In genomic region chr1:1037366-1038327, GRCh38 we compare ENCODE assay signal across 1 cellular context.
A peak's percentile ranks its signal among the peaks of the same experiment; 100 is the strongest.
TF ChIP-seq lines count a peak whose summit lies in the region.

No MANE protein-coding gene starts in this region.

TF ChIP-seq in HepG2, 621 proteins besides CTCF, POLR2A, EP300 and RAD21 (continued from another document and continues in another):
- TF ChIP-seq ZBTB44 (CRISPR knock-in tag; IDR thresholded peaks at IDR 0.05) = no peak
- TF ChIP-seq, protein P1, sequence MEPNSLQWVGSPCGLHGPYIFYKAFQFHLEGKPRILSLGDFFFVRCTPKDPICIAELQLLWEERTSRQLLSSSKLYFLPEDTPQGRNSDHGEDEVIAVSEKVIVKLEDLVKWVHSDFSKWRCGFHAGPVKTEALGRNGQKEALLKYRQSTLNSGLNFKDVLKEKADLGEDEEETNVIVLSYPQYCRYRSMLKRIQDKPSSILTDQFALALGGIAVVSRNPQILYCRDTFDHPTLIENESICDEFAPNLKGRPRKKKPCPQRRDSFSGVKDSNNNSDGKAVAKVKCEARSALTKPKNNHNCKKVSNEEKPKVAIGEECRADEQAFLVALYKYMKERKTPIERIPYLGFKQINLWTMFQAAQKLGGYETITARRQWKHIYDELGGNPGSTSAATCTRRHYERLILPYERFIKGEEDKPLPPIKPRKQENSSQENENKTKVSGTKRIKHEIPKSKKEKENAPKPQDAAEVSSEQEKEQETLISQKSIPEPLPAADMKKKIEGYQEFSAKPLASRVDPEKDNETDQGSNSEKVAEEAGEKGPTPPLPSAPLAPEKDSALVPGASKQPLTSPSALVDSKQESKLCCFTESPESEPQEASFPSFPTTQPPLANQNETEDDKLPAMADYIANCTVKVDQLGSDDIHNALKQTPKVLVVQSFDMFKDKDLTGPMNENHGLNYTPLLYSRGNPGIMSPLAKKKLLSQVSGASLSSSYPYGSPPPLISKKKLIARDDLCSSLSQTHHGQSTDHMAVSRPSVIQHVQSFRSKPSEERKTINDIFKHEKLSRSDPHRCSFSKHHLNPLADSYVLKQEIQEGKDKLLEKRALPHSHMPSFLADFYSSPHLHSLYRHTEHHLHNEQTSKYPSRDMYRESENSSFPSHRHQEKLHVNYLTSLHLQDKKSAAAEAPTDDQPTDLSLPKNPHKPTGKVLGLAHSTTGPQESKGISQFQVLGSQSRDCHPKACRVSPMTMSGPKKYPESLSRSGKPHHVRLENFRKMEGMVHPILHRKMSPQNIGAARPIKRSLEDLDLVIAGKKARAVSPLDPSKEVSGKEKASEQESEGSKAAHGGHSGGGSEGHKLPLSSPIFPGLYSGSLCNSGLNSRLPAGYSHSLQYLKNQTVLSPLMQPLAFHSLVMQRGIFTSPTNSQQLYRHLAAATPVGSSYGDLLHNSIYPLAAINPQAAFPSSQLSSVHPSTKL (CRISPR knock-in tag; IDR thresholded peaks at IDR 0.05) = no peak
- TF ChIP-seq, protein P2, sequence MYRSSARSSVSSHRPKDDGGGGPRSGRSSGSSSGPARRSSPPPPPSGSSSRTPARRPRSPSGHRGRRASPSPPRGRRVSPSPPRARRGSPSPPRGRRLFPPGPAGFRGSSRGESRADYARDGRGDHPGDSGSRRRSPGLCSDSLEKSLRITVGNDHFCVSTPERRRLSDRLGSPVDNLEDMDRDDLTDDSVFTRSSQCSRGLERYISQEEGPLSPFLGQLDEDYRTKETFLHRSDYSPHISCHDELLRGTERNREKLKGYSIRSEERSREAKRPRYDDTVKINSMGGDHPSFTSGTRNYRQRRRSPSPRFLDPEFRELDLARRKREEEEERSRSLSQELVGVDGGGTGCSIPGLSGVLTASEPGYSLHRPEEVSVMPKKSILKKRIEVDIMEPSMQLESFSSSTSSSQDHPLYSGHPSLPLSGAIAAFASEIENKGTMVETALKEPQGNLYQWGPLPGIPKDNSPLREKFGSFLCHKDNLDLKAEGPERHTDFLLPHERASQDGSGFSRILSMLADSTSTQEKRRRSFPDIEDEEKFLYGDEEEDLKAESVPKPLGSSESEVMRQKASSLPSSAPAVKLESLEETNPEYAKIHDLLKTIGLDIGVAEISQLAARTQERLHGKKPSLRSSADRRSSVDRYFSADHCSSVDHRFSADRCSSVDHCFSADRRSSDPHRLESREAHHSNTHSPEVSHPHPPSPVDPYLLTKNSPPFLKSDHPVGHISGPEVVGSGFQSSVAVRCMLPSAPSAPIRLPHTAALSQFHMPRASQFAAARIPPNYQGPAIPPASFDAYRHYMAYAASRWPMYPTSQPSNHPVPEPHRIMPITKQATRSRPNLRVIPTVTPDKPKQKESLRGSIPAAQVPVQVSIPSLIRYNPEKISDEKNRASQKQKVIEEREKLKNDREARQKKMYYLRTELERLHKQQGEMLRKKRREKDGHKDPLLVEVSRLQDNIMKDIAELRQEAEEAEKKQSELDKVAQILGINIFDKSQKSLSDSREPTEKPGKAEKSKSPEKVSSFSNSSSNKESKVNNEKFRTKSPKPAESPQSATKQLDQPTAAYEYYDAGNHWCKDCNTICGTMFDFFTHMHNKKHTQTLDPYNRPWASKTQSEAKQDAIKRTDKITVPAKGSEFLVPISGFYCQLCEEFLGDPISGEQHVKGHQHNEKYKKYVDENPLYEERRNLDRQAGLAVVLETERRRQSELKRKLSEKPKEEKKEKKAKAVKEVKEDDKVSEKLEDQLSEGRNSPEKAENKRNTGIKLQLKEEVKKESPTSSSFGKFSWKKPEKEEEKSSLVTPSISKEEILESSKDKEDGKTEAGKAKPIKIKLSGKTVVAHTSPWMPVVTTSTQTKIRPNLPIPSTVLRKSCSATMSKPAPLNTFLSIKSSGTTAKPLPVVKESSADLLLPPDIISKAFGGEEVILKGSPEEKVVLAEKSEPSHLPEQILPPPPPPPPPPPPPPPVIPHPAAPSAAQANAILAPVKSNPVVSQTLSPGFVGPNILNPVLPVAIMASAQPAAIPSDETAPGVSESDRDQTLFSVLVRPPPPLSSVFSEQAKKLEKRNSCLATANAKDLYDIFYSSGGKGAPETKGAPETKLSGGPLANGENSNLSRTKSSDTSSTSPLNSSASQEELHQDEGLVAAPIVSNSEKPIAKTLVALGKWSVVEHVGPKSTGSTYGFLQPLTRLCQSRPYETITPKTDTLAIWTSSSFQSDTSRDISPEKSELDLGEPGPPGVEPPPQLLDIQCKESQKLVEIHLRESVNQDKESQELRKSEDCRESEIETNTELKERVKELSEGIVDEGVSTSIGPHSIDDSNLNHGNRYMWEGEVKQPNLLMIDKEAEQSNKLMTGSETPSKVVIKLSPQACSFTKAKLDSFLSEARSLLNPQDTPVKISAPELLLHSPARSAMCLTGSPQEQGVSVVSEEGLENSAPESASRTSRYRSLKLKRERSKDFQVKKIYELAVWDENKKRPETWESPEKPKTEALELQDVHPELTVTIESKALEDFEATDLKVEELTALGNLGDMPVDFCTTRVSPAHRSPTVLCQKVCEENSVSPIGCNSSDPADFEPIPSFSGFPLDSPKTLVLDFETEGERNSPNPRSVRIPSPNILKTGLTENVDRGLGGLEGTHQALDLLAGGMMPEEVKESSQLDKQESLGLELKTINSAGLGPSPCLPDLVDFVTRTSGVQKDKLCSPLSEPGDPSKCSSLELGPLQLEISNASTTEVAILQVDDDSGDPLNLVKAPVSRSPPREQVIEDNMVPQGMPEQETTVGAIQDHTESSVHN (CRISPR knock-in tag; IDR thresholded peaks at IDR 0.05) = no peak
- TF ChIP-seq ATF5 (CRISPR knock-in tag; IDR thresholded peaks at IDR 0.05; ENCODE audit: low read depth) = no peak
- no peak for TF ChIP-seq ZNF552 (CRISPR knock-in tag; IDR thresholded peaks at IDR 0.05; ENCODE audit: borderline replicate concordance)
- TF ChIP-seq ZNF775 (CRISPR knock-in tag; IDR thresholded peaks at IDR 0.05; ENCODE audit: borderline replicate concordance) = no peak
- no peak for TF ChIP-seq ZNF629 (CRISPR knock-in tag; conservative IDR thresholded peaks at IDR 0.05)
- no peak for TF ChIP-seq NAIF1 (CRISPR knock-in tag; IDR thresholded peaks at IDR 0.05; ENCODE audit: borderline replicate concordance)
- 0 out of 2 replicates have a peak, but pooled peaks have one; percentile 31 for TF ChIP-seq NCOR1 (IDR thresholded peaks at IDR 0.05; ENCODE audit: borderline replicate concordance, low read length)
- TF ChIP-seq BCLAF1 (IDR thresholded peaks at IDR 0.05) = no peak
- TF ChIP-seq U2AF1 (optimal IDR thresholded peaks at IDR 0.05; ENCODE audit: low read depth, low read length) = no peak
- no peak for TF ChIP-seq SOX5 (CRISPR knock-in tag; IDR thresholded peaks at IDR 0.05; ENCODE audit: borderline replicate concordance)
- no peak for TF ChIP-seq STAG1 (CRISPR knock-in tag; IDR thresholded peaks at IDR 0.05)
- no peak for TF ChIP-seq ZNF75D (CRISPR knock-in tag; IDR thresholded peaks at IDR 0.05; ENCODE audit: borderline replicate concordance)
- TF ChIP-seq, protein P3, sequence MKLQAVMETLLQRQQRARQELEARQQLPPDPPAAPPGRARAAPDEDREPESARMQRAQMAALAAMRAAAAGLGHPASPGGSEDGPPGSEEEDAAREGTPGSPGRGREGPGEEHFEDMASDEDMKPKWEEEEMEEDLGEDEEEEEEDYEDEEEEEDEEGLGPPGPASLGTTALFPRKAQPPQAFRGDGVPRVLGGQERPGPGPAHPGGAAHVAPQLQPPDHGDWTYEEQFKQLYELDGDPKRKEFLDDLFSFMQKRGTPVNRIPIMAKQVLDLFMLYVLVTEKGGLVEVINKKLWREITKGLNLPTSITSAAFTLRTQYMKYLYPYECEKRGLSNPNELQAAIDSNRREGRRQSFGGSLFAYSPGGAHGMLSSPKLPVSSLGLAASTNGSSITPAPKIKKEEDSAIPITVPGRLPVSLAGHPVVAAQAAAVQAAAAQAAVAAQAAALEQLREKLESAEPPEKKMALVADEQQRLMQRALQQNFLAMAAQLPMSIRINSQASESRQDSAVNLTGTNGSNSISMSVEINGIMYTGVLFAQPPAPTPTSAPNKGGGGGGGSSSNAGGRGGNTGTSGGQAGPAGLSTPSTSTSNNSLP (IDR thresholded peaks at IDR 0.05; ENCODE audit: low read depth, low read length) = no peak
- TF ChIP-seq BHLHE40 (IDR thresholded peaks at IDR 0.05; ENCODE audit: low read length) = no peak
- no peak for TF ChIP-seq ZNF672 (CRISPR knock-in tag; IDR thresholded peaks at IDR 0.05)
- 0 out of 2 replicates have a peak, but pooled peaks have one; percentile 57 for TF ChIP-seq KDM6A (CRISPR knock-in tag; IDR thresholded peaks at IDR 0.05; ENCODE audit: low read depth)
- no peak for TF ChIP-seq ZNF430 (CRISPR knock-in tag; IDR thresholded peaks at IDR 0.05)
- no peak for TF ChIP-seq CEBPB (IDR thresholded peaks at IDR 0.05; ENCODE audit: borderline replicate concordance, low read depth, low read length)
- TF ChIP-seq HMG20B (CRISPR knock-in tag; conservative IDR thresholded peaks at IDR 0.05) = no peak
- no peak for TF ChIP-seq ZNF446 (CRISPR knock-in tag; IDR thresholded peaks at IDR 0.05)
- TF ChIP-seq ZNF772 (CRISPR knock-in tag; IDR thresholded peaks at IDR 0.05) = no peak
- TF ChIP-seq ZBED4 (CRISPR knock-in tag; IDR thresholded peaks at IDR 0.05; ENCODE audit: borderline replicate concordance) = no peak
- no peak for TF ChIP-seq SKI (IDR thresholded peaks at IDR 0.05; ENCODE audit: partially characterized antibody)
- no peak for TF ChIP-seq ZNF234 (CRISPR knock-in tag; conservative IDR thresholded peaks at IDR 0.05)
- no peak for TF ChIP-seq ZFAT (CRISPR knock-in tag; conservative IDR thresholded peaks at IDR 0.05)
- 0 out of 2 replicates have a peak, but pooled peaks have one; percentile 61 for TF ChIP-seq ZNF235 (CRISPR knock-in tag; IDR thresholded peaks at IDR 0.05; ENCODE audit: borderline replicate concordance)
- TF ChIP-seq BORCS8-MEF2B (CRISPR knock-in tag; IDR thresholded peaks at IDR 0.05) = peak; percentile 74; the same call in 1 of the 2 replicates
- no peak for TF ChIP-seq ZNF232 (CRISPR knock-in tag; IDR thresholded peaks at IDR 0.05; ENCODE audit: borderline replicate concordance)
- TF ChIP-seq FOXJ3 (CRISPR knock-in tag; IDR thresholded peaks at IDR 0.05; ENCODE audit: borderline replicate concordance) = no peak
- TF ChIP-seq LCORL (IDR thresholded peaks at IDR 0.05) = no peak
- TF ChIP-seq LCORL (CRISPR knock-in tag; IDR thresholded peaks at IDR 0.05) = peak; percentile 92
